1 cellular context compared by ENCODE assay signal in genomic region chr22:23159287-23159622, GRCh38.
TF ChIP-seq lines count a peak whose summit lies in the region.

No MANE protein-coding gene starts in this region.

TF ChIP-seq in H1, 55 proteins besides CTCF, POLR2A, EP300 and RAD21:
- TF ChIP-seq POLR2AphosphoS5 (IDR thresholded peaks at IDR 0.05; ENCODE audit: low read depth, low read length) (no peak), FOSL1 (IDR thresholded peaks at IDR 0.05; ENCODE audit: insufficient read depth, low read depth, low read length) (no peak), TCF12 (IDR thresholded peaks at IDR 0.05; ENCODE audit: low read depth, low read length) (no peak), KDM1A (IDR thresholded peaks at IDR 0.05; ENCODE audit: borderline replicate concordance, low read length) (no peak), JUND (IDR thresholded peaks at IDR 0.05; ENCODE audit: low read length) (no peak), E2F6 (IDR thresholded peaks at IDR 0.05) (no peak), GTF2F1 (IDR thresholded peaks at IDR 0.05; ENCODE audit: borderline replicate concordance, low read depth, low read length) (no peak), NRF1 (IDR thresholded peaks at IDR 0.05; ENCODE audit: low read depth, low read length) (no peak), CHD2 (IDR thresholded peaks at IDR 0.05; ENCODE audit: low read length) (no peak), BRCA1 (IDR thresholded peaks at IDR 0.05; ENCODE audit: low read depth, low read length) (no peak), RFX5 (IDR thresholded peaks at IDR 0.05; ENCODE audit: borderline replicate concordance, low read depth, low read length) (no peak), TAF1 (IDR thresholded peaks at IDR 0.05; ENCODE audit: low read depth, low read length) (no peak), CBX5 (IDR thresholded peaks at IDR 0.05; ENCODE audit: low read depth, low read length) (no peak), USF2 (IDR thresholded peaks at IDR 0.05; ENCODE audit: low read length) (no peak)
